Comparison of ENCODE assay signal across 21 cellular contexts in genomic region chr12:128381537-128381936, GRCh38.
DNase-seq lines count a peak whose midpoint lies in the region; FAIRE-seq and TF ChIP-seq lines count a peak whose summit lies in the region.
"Had no signal": no experiment of that assay in that cellular context is flagged by ENCODE, and none has a peak within 500 bp of the region (broad histone marks: within the 10 kb centered on the region; RNA-seq: fewer than 3 reads in every experiment).

No MANE protein-coding gene starts in this region.

- H4K91ac ChIP-seq in H1 (replicated peaks; ENCODE audit: insufficient read length, low read length), result no peak overlapping the region

- H2BK5ac ChIP-seq in H1 (ENCODE audit: low read depth, low read length), result no peak overlapping the region

- DNase-seq in NCI-H69 (lab: John Stamatoyannopoulos, UW), result peak; percentile 49
- DNase-seq in H1 (ENCODE audit: low read depth in 1 of 2, low spot score in 2 of 2), result no peak
- DNase-seq in SW480 (ENCODE audit: low spot score), result no peak
- no peak for DNase-seq in AG08395 (ENCODE audit: low spot score)
- no peak for DNase-seq in KBM-7
- no peak for DNase-seq in HK-2 (ENCODE audit: unreplicated experiment)
- DNase-seq: activated naive CD4-positive, alpha-beta T cell treated with Interleukin-2 at 50 U/mL for 16 hours; AML-193; MM.1S; NCI-H1930; NCI-H510A; Right ventricle myocardium superior; sigmoid colon; stimulated activated CD4-positive, alpha-beta T cell treated with anti-CD3 and anti-CD28 coated beads, Interleukin-1b, Interleukin-23, amount 100 ng/mL, for 48 hours; stimulated activated naive CD8-positive, alpha-beta T cell treated with anti-CD3 and anti-CD28 coated beads, Interleukin-15, amount 100 ng/mL, for 72 hours; T-helper 1 cell had no signal

- H2BK15ac ChIP-seq in H1 (ENCODE audit: low read length), result no peak overlapping the region

- H4K8ac ChIP-seq in H1 (ENCODE audit: extremely low read depth, insufficient read depth, low read length), result no peak overlapping the region

- H3K23me2 ChIP-seq in H1 (ENCODE audit: low read depth, low read length), result 0 out of 2 replicates have a peak, but pooled peaks cover 3% of the 10 kb centered on the region

- no peaks in the 10 kb centered on the region for H3K79me2 ChIP-seq in H1 (ENCODE audit: control insufficient read depth in 1 of 2, insufficient read depth in 2 of 2, low read length in 2 of 2)

- H3K9me3 ChIP-seq in H1 (ENCODE audit: insufficient read depth in 2 of 2, low read depth in 1 of 2, low read length in 1 of 2) (no peaks in the 10 kb centered on the region), mesodermal cell (ENCODE audit: control insufficient read depth, low read length) (peaks cover 4% of the 10 kb centered on the region), subcutaneous abdominal adipose tissue (ENCODE audit: control insufficient read depth in 5 of 5, low read length in 5 of 5) (no peaks in the 10 kb centered on the region)
- H3K9me3 ChIP-seq: gastroesophageal sphincter, HAP-1, sigmoid colon had no signal

- no peak overlapping the region for H2AK5ac ChIP-seq in H1 (ENCODE audit: low read depth, low read length)

- 0 out of 4 replicates have a peak overlapping the region, but pooled peaks of 1 of the 2 experiments have one; percentile 27 for H3K4me2 ChIP-seq in H1 (ENCODE audit: insufficient read depth in 1 of 2, low read depth in 2 of 2, low read length in 2 of 2)

- no peak for TF ChIP-seq POLR2A in H1 (IDR thresholded peaks at IDR 0.05; ENCODE audit: control extremely low read depth in 1 of 2, low read depth in 2 of 2, low read length in 2 of 2)

- TF ChIP-seq CTCF in H1 (IDR thresholded peaks at IDR 0.05; ENCODE audit: control extremely low read depth in 1 of 3, insufficient read depth in 1 of 3, low read depth in 1 of 3, low read length in 3 of 3), result no peak

- H2BK120ac ChIP-seq in H1 (replicated peaks; ENCODE audit: low read depth, low read length), result no peak overlapping the region

- CTCF ChIA-PET in H1 (lab: Charles Lee; ENCODE audit: partially characterized antibody), result interaction anchor here (0.8 to 4.7 kb wide), 6 partner anchors 16 to 169 kb away, joined by 3 to 35 read pairs (median 6); no protein-coding TSS in a partner anchor

- H3K36me3 ChIP-seq in H1 (ENCODE audit: control insufficient read depth in 2 of 4, insufficient read depth in 4 of 4, low read length in 3 of 4), result no peaks in the 10 kb centered on the region
- no peaks in the 10 kb centered on the region for H3K36me3 ChIP-seq in mesodermal cell (ENCODE audit: control insufficient read depth, insufficient read depth, low read length)
- peaks cover 0 to 5% (median 0%) of the 10 kb centered on the region in 5 donors for H3K36me3 ChIP-seq in subcutaneous abdominal adipose tissue (ENCODE audit: control insufficient read depth in 5 of 5, insufficient read depth in 5 of 5, low read length in 5 of 5)
- H3K36me3 ChIP-seq: gastroesophageal sphincter, HAP-1, sigmoid colon had no signal

- H2BK20ac ChIP-seq in H1 (ENCODE audit: low read length), result no peak overlapping the region

- no peak overlapping the region for H3K4me3 ChIP-seq in H1 (ENCODE audit: extremely low read depth in 1 of 4, insufficient read depth in 2 of 4, low read depth in 3 of 4, low read length in 4 of 4)
- H3K4me3 ChIP-seq in mesodermal cell (ENCODE audit: extremely low read depth, insufficient read depth, low read length, poor library complexity, severe bottlenecking), result no peak overlapping the region
- H3K4me3 ChIP-seq in subcutaneous abdominal adipose tissue (ENCODE audit: low read depth in 1 of 5, low read length in 5 of 5), result peak overlapping the region in 3 of 5 donors; percentile 8 to 56 (median 11)
- H3K4me3 ChIP-seq: gastroesophageal sphincter, HAP-1, sigmoid colon had no signal

- no peak overlapping the region for H3K27ac ChIP-seq in H1 (ENCODE audit: low read depth, low read length)
- peak overlapping the region; percentile 18 for H3K27ac ChIP-seq in mesodermal cell (ENCODE audit: low read depth, low read length, severe bottlenecking)
- no peak overlapping the region for H3K27ac ChIP-seq in subcutaneous abdominal adipose tissue (ENCODE audit: low read depth, low read length)
- H3K27ac ChIP-seq: gastroesophageal sphincter, sigmoid colon had no signal

- WGBS in H1 (ENCODE audit: extremely low coverage in 1 of 2, insufficient coverage in 1 of 2, insufficient read length in 1 of 2, insufficient replicate concordance in 2 of 2, low coverage in 1 of 2, low lambda C conversion rate in 2 of 2, missing lambda C conversion rate in 1 of 2), 2 experiments, result 63% methylated on average over 11 of the region's 11 CpGs; no CpG with 5 or more reads in 1 of the 2 experiments
- 35 to 45% methylated on average over 10 of the region's 11 CpGs for WGBS in mesodermal cell (ENCODE audit: insufficient coverage in 2 of 2), 2 experiments

- H2BK12ac ChIP-seq in H1 (ENCODE audit: low read depth, low read length), result no peak overlapping the region

- no peak overlapping the region for H3K56ac ChIP-seq in H1 (replicated peaks; ENCODE audit: insufficient read length, low read depth, low read length)

- no peak overlapping the region for H2AFZ ChIP-seq in H1 (ENCODE audit: low read length)

- FAIRE-seq in H1 (lab: Jason Lieb, UNC), result no peak
- FAIRE-seq: G401.6 had no signal

- no peak overlapping the region for H3K14ac ChIP-seq in H1 (ENCODE audit: insufficient read length)

- H3K27me3 ChIP-seq in H1 (replicated peaks in 1 of 4; ENCODE audit: control insufficient read depth in 3 of 4, extremely low read depth in 1 of 4, insufficient read depth in 3 of 4, low read length in 3 of 4) (peaks cover 0 to 10% (median 6%) of the 10 kb centered on the region in 4 experiments; a peak in 4 of 7 replicates), subcutaneous abdominal adipose tissue (ENCODE audit: control insufficient read depth in 5 of 5, insufficient read depth in 4 of 5, low read length in 5 of 5) (peaks cover 0 to 5% (median 0%) of the 10 kb centered on the region in 5 donors)

- no peak overlapping the region for H3K18ac ChIP-seq in H1 (ENCODE audit: extremely low read depth, low read length)

- H3K79me1 ChIP-seq in H1 (ENCODE audit: low read depth, low read length), result no peaks in the 10 kb centered on the region

- no peak for TF ChIP-seq EP300 in H1 (IDR thresholded peaks at IDR 0.05; ENCODE audit: borderline replicate concordance in 1 of 2, low read depth in 2 of 2, low read length in 2 of 2)

- H3K4me1 ChIP-seq in H1 (replicated peaks in 1 of 4; ENCODE audit: control insufficient read depth in 3 of 4, insufficient read depth in 4 of 4, low read length in 3 of 4) (peaks cover 0 to 3% (median 1%) of the 10 kb centered on the region in 4 experiments; a peak in 2 of 7 replicates), mesodermal cell (ENCODE audit: control insufficient read depth, insufficient read depth, low read length, poor library complexity, severe bottlenecking) (no peaks in the 10 kb centered on the region), subcutaneous abdominal adipose tissue (ENCODE audit: control insufficient read depth in 5 of 5, insufficient read depth in 5 of 5, low read length in 5 of 5) (peaks cover 0 to 27% (median 7%) of the 10 kb centered on the region in 5 donors)
- H3K4me1 ChIP-seq: gastroesophageal sphincter, HAP-1, sigmoid colon had no signal

- no peak overlapping the region for H3K23ac ChIP-seq in H1 (ENCODE audit: insufficient read length)

- H3K9ac ChIP-seq in H1 (replicated peaks in 1 of 4; ENCODE audit: extremely low read depth in 1 of 4, low read depth in 3 of 4, low read length in 3 of 4) (no peak overlapping the region), subcutaneous abdominal adipose tissue (ENCODE audit: low read length in 5 of 5) (no peak overlapping the region)

- H4K5ac ChIP-seq in H1 (ENCODE audit: insufficient read length, low read depth, low read length), result no peak overlapping the region

- H4K20me1 ChIP-seq in H1 (replicated peaks in 1 of 2; ENCODE audit: control insufficient read depth in 1 of 2, insufficient read depth in 2 of 2, low read length in 2 of 2), result peaks cover 0 to 7% of the 10 kb centered on the region in 2 experiments

- POLR2A ChIA-PET in H1 (lab: Charles Lee; ENCODE audit: partially characterized antibody), result no interaction called here

- no peak overlapping the region for H3K4ac ChIP-seq in H1 (replicated peaks; ENCODE audit: insufficient read length, low read depth, low read length)

- TF ChIP-seq RAD21 in H1 (IDR thresholded peaks at IDR 0.05 in 1 of 2, conservative IDR thresholded peaks at IDR 0.05 in 1 of 2; ENCODE audit: low read depth in 2 of 2, low read length in 2 of 2), result no peak

- in situ Hi-C loops in KBM-7 (cut with MboI; ENCODE audit: low pct_unique_long_range_greater_than_20kb, low sequenced_read_pairs), result no loop called here

TF ChIP-seq in H1, 55 proteins besides CTCF, POLR2A, EP300 and RAD21:
- TF ChIP-seq TBP (IDR thresholded peaks at IDR 0.05; ENCODE audit: low read depth, low read length), result 0 out of 2 replicates have a peak, but pooled peaks have one; percentile 19
- TF ChIP-seq TEAD4 (IDR thresholded peaks at IDR 0.05; ENCODE audit: low read depth, low read length), result no peak

Comparison
In these comparisons a context has a peak if more than half of its experiments do, and no peak if none do; other contexts are left out.
1. H3K4me3 ChIP-seq: peak in subcutaneous abdominal adipose tissue (3 of 5); none in H1 (0 of 4) and mesodermal cell (single experiment).